In the genomic region with DNA sequence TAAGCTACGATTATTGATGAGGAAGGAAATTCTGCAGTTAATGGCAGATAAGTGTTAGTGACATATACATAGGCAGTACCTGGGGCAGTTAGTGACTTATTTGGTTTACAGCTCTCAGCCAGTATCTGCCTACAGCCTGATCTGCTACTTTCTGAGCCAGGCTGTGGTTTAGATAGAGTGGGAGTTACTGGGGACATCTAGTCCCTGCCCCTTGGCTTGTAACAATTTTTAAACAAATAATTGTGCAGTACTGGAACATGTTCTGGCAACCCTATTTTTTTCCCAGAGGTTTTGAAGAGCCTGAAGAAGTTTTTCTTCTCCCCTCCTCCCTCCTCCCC, we compare ENCODE assay signal across 1 cellular context.
TF ChIP-seq lines count a peak whose summit lies in the region.

No MANE protein-coding gene starts in this region.

TF ChIP-seq in neural cell, 6 proteins besides CTCF, POLR2A, EP300 and RAD21 (continued from another document):
- TF ChIP-seq EZH2 (IDR thresholded peaks at IDR 0.05; ENCODE audit: borderline replicate concordance, insufficient read depth, low read length, poor library complexity, severe bottlenecking) = no peak
